Comparison of ENCODE assay signal across 1 cellular context in the genomic region with DNA sequence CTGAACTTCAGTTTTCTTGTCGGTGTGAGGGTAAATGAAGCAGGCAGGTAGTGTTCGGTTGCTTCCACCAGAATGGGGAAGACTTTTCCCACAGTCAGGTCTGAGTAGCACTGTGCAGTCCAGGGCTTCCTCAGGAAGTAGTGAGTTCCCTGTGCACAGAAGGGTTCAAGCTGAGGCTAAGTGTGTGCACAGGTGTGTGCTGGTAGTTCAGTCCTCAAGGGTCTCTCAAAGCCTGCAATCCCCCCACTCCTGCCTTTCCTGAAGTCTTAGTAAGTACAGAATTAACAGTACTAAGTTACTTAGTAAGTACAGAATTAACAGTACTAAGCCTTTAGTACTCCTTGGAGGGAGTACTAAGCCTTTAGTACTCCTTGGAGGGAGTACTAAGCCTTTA.
TF ChIP-seq lines count a peak whose summit lies in the region.

No MANE protein-coding gene starts in this region.

TF ChIP-seq in GM23338, 12 proteins besides CTCF, POLR2A, EP300 and RAD21 (continued from another document):
- TF ChIP-seq, protein P1, sequence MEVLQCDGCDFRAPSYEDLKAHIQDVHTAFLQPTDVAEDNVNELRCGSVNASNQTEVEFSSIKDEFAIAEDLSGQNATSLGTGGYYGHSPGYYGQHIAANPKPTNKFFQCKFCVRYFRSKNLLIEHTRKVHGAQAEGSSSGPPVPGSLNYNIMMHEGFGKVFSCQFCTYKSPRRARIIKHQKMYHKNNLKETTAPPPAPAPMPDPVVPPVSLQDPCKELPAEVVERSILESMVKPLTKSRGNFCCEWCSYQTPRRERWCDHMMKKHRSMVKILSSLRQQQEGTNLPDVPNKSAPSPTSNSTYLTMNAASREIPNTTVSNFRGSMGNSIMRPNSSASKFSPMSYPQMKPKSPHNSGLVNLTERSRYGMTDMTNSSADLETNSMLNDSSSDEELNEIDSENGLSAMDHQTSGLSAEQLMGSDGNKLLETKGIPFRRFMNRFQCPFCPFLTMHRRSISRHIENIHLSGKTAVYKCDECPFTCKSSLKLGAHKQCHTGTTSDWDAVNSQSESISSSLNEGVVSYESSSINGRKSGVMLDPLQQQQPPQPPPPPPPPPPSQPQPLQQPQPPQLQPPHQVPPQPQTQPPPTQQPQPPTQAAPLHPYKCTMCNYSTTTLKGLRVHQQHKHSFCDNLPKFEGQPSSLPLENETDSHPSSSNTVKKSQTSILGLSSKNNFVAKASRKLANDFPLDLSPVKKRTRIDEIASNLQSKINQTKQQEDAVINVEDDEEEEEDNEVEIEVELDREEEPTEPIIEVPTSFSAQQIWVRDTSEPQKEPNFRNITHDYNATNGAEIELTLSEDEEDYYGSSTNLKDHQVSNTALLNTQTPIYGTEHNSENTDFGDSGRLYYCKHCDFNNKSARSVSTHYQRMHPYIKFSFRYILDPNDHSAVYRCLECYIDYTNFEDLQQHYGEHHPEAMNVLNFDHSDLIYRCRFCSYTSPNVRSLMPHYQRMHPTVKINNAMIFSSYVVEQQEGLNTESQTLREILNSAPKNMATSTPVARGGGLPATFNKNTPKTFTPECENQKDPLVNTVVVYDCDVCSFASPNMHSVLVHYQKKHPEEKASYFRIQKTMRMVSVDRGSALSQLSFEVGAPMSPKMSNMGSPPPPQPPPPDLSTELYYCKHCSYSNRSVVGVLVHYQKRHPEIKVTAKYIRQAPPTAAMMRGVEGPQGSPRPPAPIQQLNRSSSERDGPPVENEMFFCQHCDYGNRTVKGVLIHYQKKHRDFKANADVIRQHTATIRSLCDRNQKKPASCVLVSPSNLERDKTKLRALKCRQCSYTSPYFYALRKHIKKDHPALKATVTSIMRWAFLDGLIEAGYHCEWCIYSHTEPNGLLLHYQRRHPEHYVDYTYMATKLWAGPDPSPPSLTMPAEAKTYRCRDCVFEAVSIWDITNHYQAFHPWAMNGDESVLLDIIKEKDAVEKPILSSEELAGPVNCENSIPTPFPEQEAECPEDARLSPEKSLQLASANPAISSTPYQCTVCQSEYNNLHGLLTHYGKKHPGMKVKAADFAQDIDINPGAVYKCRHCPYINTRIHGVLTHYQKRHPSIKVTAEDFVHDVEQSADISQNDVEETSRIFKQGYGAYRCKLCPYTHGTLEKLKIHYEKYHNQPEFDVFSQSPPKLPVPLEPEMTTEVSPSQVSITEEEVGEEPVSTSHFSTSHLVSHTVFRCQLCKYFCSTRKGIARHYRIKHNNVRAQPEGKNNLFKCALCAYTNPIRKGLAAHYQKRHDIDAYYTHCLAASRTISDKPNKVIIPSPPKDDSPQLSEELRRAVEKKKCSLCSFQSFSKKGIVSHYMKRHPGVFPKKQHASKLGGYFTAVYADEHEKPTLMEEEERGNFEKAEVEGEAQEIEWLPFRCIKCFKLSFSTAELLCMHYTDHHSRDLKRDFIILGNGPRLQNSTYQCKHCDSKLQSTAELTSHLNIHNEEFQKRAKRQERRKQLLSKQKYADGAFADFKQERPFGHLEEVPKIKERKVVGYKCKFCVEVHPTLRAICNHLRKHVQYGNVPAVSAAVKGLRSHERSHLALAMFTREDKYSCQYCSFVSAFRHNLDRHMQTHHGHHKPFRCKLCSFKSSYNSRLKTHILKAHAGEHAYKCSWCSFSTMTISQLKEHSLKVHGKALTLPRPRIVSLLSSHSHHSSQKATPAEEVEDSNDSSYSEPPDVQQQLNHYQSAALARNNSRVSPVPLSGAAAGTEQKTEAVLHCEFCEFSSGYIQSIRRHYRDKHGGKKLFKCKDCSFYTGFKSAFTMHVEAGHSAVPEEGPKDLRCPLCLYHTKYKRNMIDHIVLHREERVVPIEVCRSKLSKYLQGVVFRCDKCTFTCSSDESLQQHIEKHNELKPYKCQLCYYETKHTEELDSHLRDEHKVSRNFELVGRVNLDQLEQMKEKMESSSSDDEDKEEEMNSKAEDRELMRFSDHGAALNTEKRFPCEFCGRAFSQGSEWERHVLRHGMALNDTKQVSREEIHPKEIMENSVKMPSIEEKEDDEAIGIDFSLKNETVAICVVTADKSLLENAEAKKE (CRISPR knock-in tag; IDR thresholded peaks at IDR 0.05): no peak
- TF ChIP-seq ZNF114 (CRISPR knock-in tag; IDR thresholded peaks at IDR 0.05): no peak
- TF ChIP-seq CREB1 (CRISPR knock-in tag; IDR thresholded peaks at IDR 0.05; ENCODE audit: low read depth): no peak
- TF ChIP-seq, protein P2, sequence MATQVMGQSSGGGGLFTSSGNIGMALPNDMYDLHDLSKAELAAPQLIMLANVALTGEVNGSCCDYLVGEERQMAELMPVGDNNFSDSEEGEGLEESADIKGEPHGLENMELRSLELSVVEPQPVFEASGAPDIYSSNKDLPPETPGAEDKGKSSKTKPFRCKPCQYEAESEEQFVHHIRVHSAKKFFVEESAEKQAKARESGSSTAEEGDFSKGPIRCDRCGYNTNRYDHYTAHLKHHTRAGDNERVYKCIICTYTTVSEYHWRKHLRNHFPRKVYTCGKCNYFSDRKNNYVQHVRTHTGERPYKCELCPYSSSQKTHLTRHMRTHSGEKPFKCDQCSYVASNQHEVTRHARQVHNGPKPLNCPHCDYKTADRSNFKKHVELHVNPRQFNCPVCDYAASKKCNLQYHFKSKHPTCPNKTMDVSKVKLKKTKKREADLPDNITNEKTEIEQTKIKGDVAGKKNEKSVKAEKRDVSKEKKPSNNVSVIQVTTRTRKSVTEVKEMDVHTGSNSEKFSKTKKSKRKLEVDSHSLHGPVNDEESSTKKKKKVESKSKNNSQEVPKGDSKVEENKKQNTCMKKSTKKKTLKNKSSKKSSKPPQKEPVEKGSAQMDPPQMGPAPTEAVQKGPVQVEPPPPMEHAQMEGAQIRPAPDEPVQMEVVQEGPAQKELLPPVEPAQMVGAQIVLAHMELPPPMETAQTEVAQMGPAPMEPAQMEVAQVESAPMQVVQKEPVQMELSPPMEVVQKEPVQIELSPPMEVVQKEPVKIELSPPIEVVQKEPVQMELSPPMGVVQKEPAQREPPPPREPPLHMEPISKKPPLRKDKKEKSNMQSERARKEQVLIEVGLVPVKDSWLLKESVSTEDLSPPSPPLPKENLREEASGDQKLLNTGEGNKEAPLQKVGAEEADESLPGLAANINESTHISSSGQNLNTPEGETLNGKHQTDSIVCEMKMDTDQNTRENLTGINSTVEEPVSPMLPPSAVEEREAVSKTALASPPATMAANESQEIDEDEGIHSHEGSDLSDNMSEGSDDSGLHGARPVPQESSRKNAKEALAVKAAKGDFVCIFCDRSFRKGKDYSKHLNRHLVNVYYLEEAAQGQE (IDR thresholded peaks at IDR 0.05; ENCODE audit: unreplicated experiment): no peak
- TF ChIP-seq ZNF331 (CRISPR knock-in tag; IDR thresholded peaks at IDR 0.05; ENCODE audit: low read depth): no peak
